In the genomic region with DNA sequence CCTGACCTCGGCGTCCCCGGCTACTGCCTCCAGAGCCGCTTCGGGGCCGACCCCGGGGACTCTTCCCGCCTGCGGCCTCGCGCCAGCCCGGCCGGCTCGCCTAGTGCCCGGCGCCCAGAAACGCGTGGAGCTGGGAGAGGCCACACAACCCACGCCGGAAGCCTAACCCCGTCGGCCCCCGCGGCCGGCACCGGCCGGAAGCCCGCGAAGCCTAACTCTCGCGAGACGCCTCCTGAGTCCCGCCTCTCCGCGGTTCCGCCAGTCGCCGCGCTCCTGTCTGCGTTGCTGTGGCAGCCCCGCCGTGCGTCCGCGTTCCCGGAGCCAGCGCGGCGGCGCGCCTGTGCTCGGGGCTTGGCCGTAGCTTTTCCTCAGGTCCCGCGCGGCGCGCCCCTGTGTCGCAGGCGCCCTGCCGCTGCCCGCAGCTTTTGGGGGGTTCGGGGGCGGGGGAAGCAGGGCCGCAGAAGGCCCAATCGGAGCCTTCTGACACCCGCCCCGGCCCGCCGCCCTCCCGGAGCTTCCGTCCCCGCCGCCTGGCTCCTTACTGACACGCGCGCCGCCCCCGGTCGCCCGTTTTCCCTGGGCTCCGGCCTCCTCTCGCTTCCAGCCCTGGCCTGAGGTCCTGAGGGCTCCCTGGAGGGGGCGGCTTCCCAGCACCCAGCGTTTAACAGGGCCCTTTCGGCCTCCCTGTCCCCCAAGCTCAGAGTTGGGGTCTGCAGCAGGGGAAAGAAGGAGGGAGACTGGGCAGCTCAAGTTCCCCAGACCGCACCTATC, we compare ENCODE assay signal across 8 cellular contexts. TPM values are rescaled to one million over a fixed set of nuclear protein-coding genes. Genes with fewer than 3 reads are reported as not detected.
A peak's percentile ranks its signal among the peaks of the same experiment; 100 is the strongest.
DNase-seq lines count a peak whose midpoint lies in the region; ATAC-seq and TF ChIP-seq lines count a peak whose summit lies in the region.

No MANE protein-coding gene starts in this region.

- H3K27ac ChIP-seq in caudate nucleus (ENCODE audit: low read depth, low read length) (peak overlapping the region; percentile 96), spleen (peak overlapping the region; percentile 95 to 99 (median 98))

- peak; percentile 91 for ATAC-seq in HG03175 (IDR thresholded peaks at IDR 0.05; ENCODE audit: unreplicated experiment)
- peak; percentile 92 for ATAC-seq in activated B cell treated with CpG ODN at 0.5 μM for 24 hours (ENCODE audit: low read depth)

- H3K27me3 ChIP-seq in spleen (replicated peaks in 1 of 7), result peaks cover 0 to 29% (median 0%) of the 10 kb centered on the region in 7 donors

- 0 to 3% (median 1%) methylated on average over 8 to 87 of the region's 87 CpGs for WGBS in spleen, 5 donors

- intact Hi-C loops in activated B cell treated with CpG ODN at 0.5 μM for 24 hours (cut with micrococcal nuclease), result loop anchor here (1.0 kb wide), 5 partner anchors 22 to 535 kb away; partner anchors contain the start of genes EIF4A3, ENDOV, NPTX1 and RPTOR
- intact Hi-C loops in spleen (cut with DNase I; ENCODE audit: low total_unique reads), result no loop called here

- TF ChIP-seq CTCF in activated B cell treated with CpG ODN at 0.5 μM for 24 hours (IDR thresholded peaks at IDR 0.05), result no peak
- TF ChIP-seq CTCF in spleen (IDR thresholded peaks at IDR 0.05 in 8 of 11, conservative IDR thresholded peaks at IDR 0.05 in 3 of 11), result peak in 4 of 11 experiments; percentile 43 to 60 (median 49)

- peaks cover 15% of the 10 kb centered on the region for H3K4me1 Mint-ChIP-seq in activated B cell treated with CpG ODN at 0.5 μM for 24 hours

- peak; percentile 99 for DNase-seq in AG08396 (ENCODE audit: low spot score)
- peak; percentile 94 for DNase-seq in NCI-H2227 treated with DMSO at 0.1 percent for 48 hours (lab: John Stamatoyannopoulos, UW)
- DNase-seq in activated B cell treated with CpG ODN at 0.5 μM for 24 hours, result peak; percentile 95
- peak; percentile 43 to 98 (median 93) for DNase-seq in caudate nucleus (lab: John Stamatoyannopoulos, UW)
- peak; percentile 95 for DNase-seq in inferior parietal cortex (ENCODE audit: extremely low spot score)
- peak; percentile 99 for DNase-seq in spleen

- in situ Hi-C loops in GM18951 (cut with MboI; ENCODE audit: low sequenced_read_pairs, unreplicated experiment), result no loop called here

- H3K4me3 Mint-ChIP-seq in activated B cell treated with CpG ODN at 0.5 μM for 24 hours, result peak overlapping the region; percentile 92

- H3K9me3 ChIP-seq in spleen, result no peaks in the 10 kb centered on the region

- H3K27me3 Mint-ChIP-seq in activated B cell treated with CpG ODN at 0.5 μM for 24 hours, result peaks cover 25% of the 10 kb centered on the region

- POLR2A ChIA-PET in activated B cell treated with CpG ODN at 0.5 μM for 24 hours (lab: Charles Lee), result interaction anchor here (0.6 to 3.0 kb wide), 40 partner anchors 10 to 1844 kb away, joined by 3 to 24 read pairs (median 4); partner anchors contain the start of genes ACTG1, ARL16, BAIAP2 and CEP131

- peaks cover 10 to 47% (median 30%) of the 10 kb centered on the region in 6 donors for H3K4me1 ChIP-seq in spleen

- H3K36me3 Mint-ChIP-seq in activated B cell treated with CpG ODN at 0.5 μM for 24 hours (ENCODE audit: low read depth), result peaks cover 6% of the 10 kb centered on the region

- TF ChIP-seq POLR2A in GM18951 (IDR thresholded peaks at IDR 0.05; ENCODE audit: extremely low read depth, insufficient read depth, insufficient read length), result peak; percentile 97
- TF ChIP-seq POLR2A in spleen (IDR thresholded peaks at IDR 0.05), result peak; percentile 25 to 75 (median 36)

- H3K9me3 Mint-ChIP-seq in activated B cell treated with CpG ODN at 0.5 μM for 24 hours, result no peaks in the 10 kb centered on the region

- peak overlapping the region; percentile 56 to 90 (median 63) for H3K4me3 ChIP-seq in spleen

- CTCF ChIA-PET in activated B cell treated with CpG ODN at 0.5 μM for 24 hours (lab: Charles Lee), result interaction anchor here (0.8 to 1.8 kb wide), 6 partner anchors 9 to 378 kb away, joined by 3 to 7 read pairs (median 4); no protein-coding TSS in a partner anchor

- peak overlapping the region; percentile 92 for H3K27ac Mint-ChIP-seq in activated B cell treated with CpG ODN at 0.5 μM for 24 hours

- no peaks in the 10 kb centered on the region for H3K36me3 ChIP-seq in spleen

RNA-seq across cellular contexts. Expression of gene NPTX1, which starts 21.7 kb away (rescaled TPM):
- total RNA-seq in activated B cell treated with CpG ODN at 0.5 μM for 24 hours (0.20 and 0.22 TPM in 2 replicates), spleen (10 to 100 TPM in 1 of 7 donors, 1 to 10 TPM in 5, under 1 TPM in 1; 0.60 to 14.0 (median 7.3) TPM)
- under 1 TPM; 0.04 to 0.48 (median 0.15) TPM for polyA plus RNA-seq in spleen

RNA-seq across cellular contexts. Expression of gene ENDOV, which starts 39.8 kb away (rescaled TPM):
- 26.8 and 28.1 TPM in 2 replicates for total RNA-seq in activated B cell treated with CpG ODN at 0.5 μM for 24 hours
- 10 to 100 TPM; 20.3 to 47.4 (median 29.0) TPM for total RNA-seq in spleen
- 10 to 100 TPM in 2 of 3 donors, 1 to 10 TPM in 1; 9.7 to 22.2 (median 18.9) TPM for polyA plus RNA-seq in spleen

Comparison
In these comparisons a context has a peak if more than half of its experiments do, and no peak if none do; other contexts are left out.
1. Peak in every context shown above with its lines: DNase-seq, ATAC-seq, H3K4me3 ChIP-seq and H3K27ac ChIP-seq.